8 cellular contexts compared by ENCODE assay signal in genomic region chr15:59373215-59373614, GRCh38. TPM values are rescaled to one million over a fixed set of nuclear protein-coding genes. Genes with fewer than 3 reads are reported as not detected.
DNase-seq lines count a peak whose midpoint lies in the region; ATAC-seq lines count a peak whose summit lies in the region.

No MANE protein-coding gene starts in this region.

- no peaks in the 10 kb centered on the region for H3K36me3 Mint-ChIP-seq in stimulated activated naive CD8-positive, alpha-beta T cell treated with anti-CD3 and anti-CD28 coated beads, Interleukin-15, Interleukin-2, amounts not matched to agents 100 ng/mL and 50 ng/mL, for 24 hours (ENCODE audit: low read depth)

- H3K4me1 Mint-ChIP-seq in stimulated activated naive CD8-positive, alpha-beta T cell treated with anti-CD3 and anti-CD28 coated beads, Interleukin-15, Interleukin-2, amounts not matched to agents 100 ng/mL and 50 ng/mL, for 24 hours (ENCODE audit: low read depth), result peaks cover 37% of the 10 kb centered on the region

- H3K4me3 Mint-ChIP-seq in stimulated activated naive CD8-positive, alpha-beta T cell treated with anti-CD3 and anti-CD28 coated beads, Interleukin-15, Interleukin-2, amounts not matched to agents 100 ng/mL and 50 ng/mL, for 24 hours, result peak overlapping the region; percentile 89

- no peak overlapping the region for H3K27ac Mint-ChIP-seq in stimulated activated naive CD8-positive, alpha-beta T cell treated with anti-CD3 and anti-CD28 coated beads, Interleukin-15, Interleukin-2, amounts not matched to agents 100 ng/mL and 50 ng/mL, for 24 hours

- peaks cover 48% of the 10 kb centered on the region for H3K27me3 Mint-ChIP-seq in stimulated activated naive CD8-positive, alpha-beta T cell treated with anti-CD3 and anti-CD28 coated beads, Interleukin-15, Interleukin-2, amounts not matched to agents 100 ng/mL and 50 ng/mL, for 24 hours

- peak overlapping the region; percentile 85 for H3K27ac ChIP-seq in cingulate gyrus (ENCODE audit: low read depth, low read length)

- no peak for DNase-seq in stimulated activated naive CD8-positive, alpha-beta T cell treated with anti-CD3 and anti-CD28 coated beads, Interleukin-15, Interleukin-2, amounts not matched to agents 100 U/mL and 50 U/mL, for 24 hours
- peak; percentile 15 for DNase-seq in myocyte (ENCODE audit: low read depth)
- no peak for DNase-seq in activated gamma-delta T cell (lab: John Stamatoyannopoulos, UW)
- DNase-seq in NCI-H446 treated with DMSO at 0.1 percent for 48 hours (lab: John Stamatoyannopoulos, UW), result no peak
- no peak for DNase-seq in NCI-H2029 treated with DMSO at 0.1 percent for 48 hours (lab: John Stamatoyannopoulos, UW)

- H3K9me3 Mint-ChIP-seq in stimulated activated naive CD8-positive, alpha-beta T cell treated with anti-CD3 and anti-CD28 coated beads, Interleukin-15, Interleukin-2, amounts not matched to agents 100 ng/mL and 50 ng/mL, for 24 hours, result no peaks in the 10 kb centered on the region

- no peak for ATAC-seq in stimulated activated naive CD8-positive, alpha-beta T cell treated with anti-CD3 and anti-CD28 coated beads, Interleukin-15, Interleukin-2, amounts not matched to agents 100 U/mL and 50 U/mL, for 24 hours
- ATAC-seq in HG03342 (IDR thresholded peaks at IDR 0.05; ENCODE audit: unreplicated experiment), result no peak

RNA-seq across cellular contexts. Expression of gene MYO1E, which starts 0.5 kb away (rescaled TPM):
- total RNA-seq in myocyte, result 61.0 and 146 TPM in 2 replicates
- 69.5 TPM for polyA plus RNA-seq in myocyte (2012)
